8 cellular contexts compared by ENCODE assay signal in the genomic region with DNA sequence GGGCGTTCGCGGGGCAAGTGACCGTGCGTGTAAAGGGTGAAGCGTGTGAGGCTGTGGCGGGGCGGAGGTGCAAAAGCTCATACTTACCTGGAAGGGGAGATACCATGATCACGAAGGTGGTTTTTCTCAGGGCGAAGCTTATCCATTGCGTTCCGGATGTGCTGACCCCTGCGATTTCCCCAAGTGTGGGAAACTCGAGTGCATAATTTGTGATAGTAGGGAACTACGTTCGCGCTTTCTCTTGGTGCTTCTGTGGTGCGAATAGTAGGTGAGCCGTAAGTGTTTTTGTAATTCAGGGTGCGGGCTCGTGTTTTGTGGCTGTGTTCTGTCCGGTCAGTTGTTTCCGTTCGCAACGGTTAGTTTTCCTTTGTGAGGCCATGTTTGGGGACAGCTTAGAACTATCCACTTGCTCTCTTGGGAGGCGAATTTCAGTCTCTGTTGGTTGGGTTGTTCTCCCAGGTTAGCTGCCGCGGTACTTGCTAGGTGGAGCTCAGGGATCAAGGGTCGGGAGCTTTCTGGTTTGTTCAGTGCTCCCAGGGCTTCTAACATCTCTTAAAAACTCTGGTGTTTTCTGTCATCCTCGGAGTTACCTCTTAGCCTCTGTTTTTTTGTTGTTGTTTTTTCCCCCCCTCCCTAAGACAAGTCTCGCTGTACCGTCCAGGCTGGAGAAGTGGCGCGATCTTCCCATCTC.
DNase-seq lines count a peak whose midpoint lies in the region; ATAC-seq lines count a peak whose summit lies in the region.
"Not testable (repeated sequence)": the region's sequence is repeated elsewhere in the genome, so short reads cannot be mapped to it uniquely, and the experiment has no call there.

No MANE protein-coding gene starts in this region.

- not testable (repeated sequence) for H3K4me1 ChIP-seq in BLaER1 treated with 17β-estradiol and CSF1 and Interleukin-3, amounts not matched to agents 10 nM and 100 nM

- not testable (repeated sequence) for H3K9me3 ChIP-seq in BLaER1 treated with 17β-estradiol and CSF1 and Interleukin-3, amounts not matched to agents 10 nM and 100 nM (replicated peaks in 1 of 11)

- not testable (repeated sequence) for H4K20me1 ChIP-seq in BLaER1 treated with 17β-estradiol and CSF1 and Interleukin-3, amounts not matched to agents 10 nM and 100 nM

- peak; percentile 88 for DNase-seq in NCI-H524 (lab: John Stamatoyannopoulos, UW)
- DNase-seq in activated CD4-positive, alpha-beta T cell treated with anti-CD3 and anti-CD28 coated beads for 24 hours (ENCODE audit: low read depth in 2 of 2): peak; percentile 72 to 86
- peak; percentile 98 for DNase-seq in cerebellar cortex (ENCODE audit: low spot score)
- DNase-seq in left kidney (ENCODE audit: low read depth, low spot score): peak; percentile 98
- peak; percentile 82 to 87 for DNase-seq in stimulated activated CD4-positive, alpha-beta T cell treated with anti-CD3 and anti-CD28 coated beads, Interleukin-15, amount 100 ng/mL, for 48 hours (ENCODE audit: low read depth in 2 of 2)

- ATAC-seq in GM19328 (IDR thresholded peaks at IDR 0.05; ENCODE audit: unreplicated experiment) (peak; percentile 76), HG03439 (IDR thresholded peaks at IDR 0.05; ENCODE audit: unreplicated experiment) (peak; percentile 92)

- peak overlapping the region in 1 of 11 experiments; percentile 23; a peak in 2 of 22 replicates for H3K27ac ChIP-seq in BLaER1 treated with 17β-estradiol and CSF1 and Interleukin-3, amounts not matched to agents 10 nM and 100 nM

- H3K36me3 ChIP-seq in BLaER1 treated with 17β-estradiol and CSF1 and Interleukin-3, amounts not matched to agents 10 nM and 100 nM: not testable (repeated sequence)

- peak overlapping the region in 7 of 11 experiments; percentile 30 to 42 (median 39); a peak in 11 of 22 replicates for H3K4me2 ChIP-seq in BLaER1 treated with 17β-estradiol and CSF1 and Interleukin-3, amounts not matched to agents 10 nM and 100 nM

- H3K9ac ChIP-seq in BLaER1 treated with 17β-estradiol and CSF1 and Interleukin-3, amounts not matched to agents 10 nM and 100 nM: peak overlapping the region in 7 of 11 experiments; percentile 25 to 56 (median 35); a peak in 6 of 22 replicates

- H3K4me3 ChIP-seq in BLaER1 treated with 17β-estradiol and CSF1 and Interleukin-3, amounts not matched to agents 10 nM and 100 nM: peak overlapping the region; percentile 40 to 58 (median 48); a peak in 18 of 20 replicates

- not testable (repeated sequence) for H3K27me3 ChIP-seq in BLaER1 treated with 17β-estradiol and CSF1 and Interleukin-3, amounts not matched to agents 10 nM and 100 nM
